1 cellular context compared by ENCODE assay signal in genomic region chr4:114005569-114006442, GRCh38.
TF ChIP-seq lines count a peak whose summit lies in the region.

No MANE protein-coding gene starts in this region.

TF ChIP-seq in H1, 55 proteins besides CTCF, POLR2A, EP300 and RAD21 (continued from another document):
- TF ChIP-seq SP2 (IDR thresholded peaks at IDR 0.05; ENCODE audit: low read length) = no peak
- TF ChIP-seq NRF1 (IDR thresholded peaks at IDR 0.05; ENCODE audit: low read depth, low read length) = no peak
- TF ChIP-seq PHF8 (conservative IDR thresholded peaks at IDR 0.05; ENCODE audit: low read depth, low read length) = no peak
